33 cellular contexts compared by ENCODE assay signal in genomic region chr2:138866797-138867196, GRCh38.
"Had no signal": no experiment of that assay in that cellular context is flagged by ENCODE, and none has a peak within 500 bp of the region (broad histone marks: within the 10 kb centered on the region; RNA-seq: fewer than 3 reads in every experiment).

No MANE protein-coding gene starts in this region.

- DNase-seq: Karpas-422, Kasumi-1, MG63, MM.1S, MV-4-11, NCI-H1048, NCI-H1092, NCI-H1092 treated with DMSO at 0.1 percent for 48 hours, NCI-H1105, NCI-H1105 treated with DMSO at 0.1 percent for 48 hours, NCI-H1417, NCI-H1417 treated with DMSO at 0.1 percent for 48 hours, NCI-H1436, NCI-H1436 treated with DMSO at 0.1 percent for 48 hours, NCI-H146, NCI-H1694, NCI-H1694 treated with DMSO at 0.1 percent for 48 hours, NCI-H187, NCI-H187 treated with DMSO at 0.1 percent for 48 hours, NCI-H1930, NCI-H2029, NCI-H2029 treated with DMSO at 0.1 percent for 48 hours, NCI-H2081, NCI-H2081 treated with DMSO at 0.1 percent for 48 hours, NCI-H2107, NCI-H2171, NCI-H2227 treated with DMSO at 0.1 percent for 48 hours, NCI-H226, NCI-H345, NCI-H446, NCI-H446 treated with DMSO at 0.1 percent for 48 hours, NCI-H510A, NCI-H510A treated with DMSO at 0.1 percent for 48 hours had no signal

- H3K9me3 ChIP-seq: MG63 had no signal

- H3K36me3 ChIP-seq: MG63 had no signal

- H3K4me3 ChIP-seq: MG63 had no signal
